Comparison of ENCODE assay signal across 19 cellular contexts in the genomic region with DNA sequence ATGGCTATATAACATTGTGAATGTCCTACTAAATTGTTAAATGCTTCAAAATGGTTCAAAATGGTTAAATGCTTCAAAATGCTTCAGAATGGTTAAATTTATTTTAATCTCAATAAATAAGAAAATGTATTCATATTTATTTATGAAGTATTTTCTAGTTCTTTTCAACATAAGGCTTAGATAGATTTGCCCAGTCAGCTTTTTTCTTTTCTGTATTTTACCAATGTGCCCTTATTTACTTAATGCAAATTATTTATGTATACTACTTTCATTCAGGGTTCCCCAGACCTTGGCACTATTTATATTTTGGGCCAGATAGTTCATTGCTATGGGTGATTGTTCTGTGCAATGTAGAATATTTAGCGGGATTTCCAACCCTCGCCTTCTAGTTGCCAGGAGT.
DNase-seq lines count a peak whose midpoint lies in the region; ATAC-seq, FAIRE-seq and TF ChIP-seq lines count a peak whose summit lies in the region.
"Had no signal": no experiment of that assay in that cellular context is flagged by ENCODE, and none has a peak within 500 bp of the region (broad histone marks: within the 10 kb centered on the region; RNA-seq: fewer than 3 reads in every experiment).

No MANE protein-coding gene starts in this region.

- in situ Hi-C loops in HepG2 (cut with HindIII; ENCODE audit: extremely low pct_ligation_motif_present, low pct_unique_long_range_greater_than_20kb) (no loop called here), K562 (cut with MboI) (no loop called here)

- H3K4me1 ChIP-seq in HepG2 (ENCODE audit: insufficient read depth, low read length) (no peaks in the 10 kb centered on the region), right lobe of liver (no peaks in the 10 kb centered on the region), K562 (replicated peaks in 1 of 2; ENCODE audit: control insufficient read depth in 2 of 2, insufficient read depth in 2 of 2, low read length in 2 of 2) (no peaks in the 10 kb centered on the region)
- H3K4me1 ChIP-seq: BE2C, BLaER1, Caco-2 had no signal

- no peak overlapping the region for H3K27ac ChIP-seq in HepG2 (ENCODE audit: extremely low read length, insufficient read depth, low read length)
- no peak overlapping the region for H3K27ac ChIP-seq in right lobe of liver
- H3K27ac ChIP-seq in K562 (ENCODE audit: extremely low read depth, low read depth, low read length) = no peak overlapping the region
- H3K27ac ChIP-seq: 22Rv1, BLaER1 had no signal

- H3K79me2 ChIP-seq in HepG2 (ENCODE audit: insufficient read depth, low read length) = no peaks in the 10 kb centered on the region
- no peaks in the 10 kb centered on the region for H3K79me2 ChIP-seq in K562 (ENCODE audit: control insufficient read depth, insufficient read depth, low read length)

- BruUV-seq in HepG2 (replicated peaks; lab: Mats Ljungman, UMichigan) (no TSS peak), K562 (replicated peaks; lab: Mats Ljungman, UMichigan) (no TSS peak)

- H3K27me3 ChIP-seq in HepG2 (ENCODE audit: control insufficient read depth in 1 of 2, insufficient read depth in 2 of 2, low read length in 2 of 2) (no peaks in the 10 kb centered on the region), right lobe of liver (no peaks in the 10 kb centered on the region), K562 (ENCODE audit: control insufficient read depth in 2 of 2, insufficient read depth in 2 of 2, low read length in 2 of 2) (no peaks in the 10 kb centered on the region)
- H3K27me3 ChIP-seq: BE2C, BLaER1 had no signal

- TF ChIP-seq POLR2A in HepG2 (IDR thresholded peaks at IDR 0.05; ENCODE audit: insufficient read depth in 1 of 2, low read depth in 2 of 2, low read length in 2 of 2) (no peak), right lobe of liver (IDR thresholded peaks at IDR 0.05) (no peak), K562 (conservative IDR thresholded peaks at IDR 0.05) (no peak)

- H3K9me3 ChIP-seq in HepG2 (ENCODE audit: low read length) (no peaks in the 10 kb centered on the region), right lobe of liver (no peaks in the 10 kb centered on the region), K562 (replicated peaks; ENCODE audit: control insufficient read depth, insufficient read depth, low read depth, low read length) (no peaks in the 10 kb centered on the region)
- H3K9me3 ChIP-seq: BE2C, BLaER1, Caco-2 had no signal

- POLR2A ChIA-PET in HepG2 (lab: Yijun Ruan, JAX) = no interaction called here
- POLR2A ChIA-PET in K562 (lab: Yijun Ruan, JAX) = no interaction called here

- H3K4me2 ChIP-seq in HepG2 (ENCODE audit: low read depth, low read length) = no peak overlapping the region
- no peak overlapping the region for H3K4me2 ChIP-seq in K562 (ENCODE audit: insufficient read depth, low read length)
- H3K4me2 ChIP-seq: BLaER1 had no signal

- no peak for TF ChIP-seq RAD21 in HepG2 (CRISPR knock-in tag; IDR thresholded peaks at IDR 0.05)
- no peak for TF ChIP-seq RAD21 in K562 (CRISPR knock-in tag; conservative IDR thresholded peaks at IDR 0.05 in 1 of 2, IDR thresholded peaks at IDR 0.05 in 1 of 2)

- WGBS in HepG2 (ENCODE audit: low lambda C conversion rate) = 73% methylated on average over 2 of the region's 2 CpGs
- 100% methylated on average over 2 of the region's 2 CpGs for WGBS in right lobe of liver (ENCODE audit: insufficient coverage, low coverage, low lambda C conversion rate, missing lambda C conversion rate)
- 0% methylated on average over 2 of the region's 2 CpGs for WGBS in K562 (ENCODE audit: insufficient coverage, low coverage, missing lambda C conversion rate)

- TF ChIP-seq CTCF in HepG2 (CRISPR knock-in tag; IDR thresholded peaks at IDR 0.05) (no peak), right lobe of liver (IDR thresholded peaks at IDR 0.05) (no peak), K562 (IDR thresholded peaks at IDR 0.05 in 2 of 3, conservative IDR thresholded peaks at IDR 0.05 in 1 of 3; ENCODE audit: insufficient read depth in 2 of 3, low read depth in 1 of 3, low read length in 3 of 3) (no peak)

- no peak for ATAC-seq in HepG2
- no peak for ATAC-seq in right lobe of liver
- ATAC-seq in K562 = no peak
- ATAC-seq: CD8-positive, alpha-beta T cell had no signal

- H3K9ac ChIP-seq in HepG2 (ENCODE audit: insufficient read depth, low read depth, low read length) (no peak overlapping the region), K562 (ENCODE audit: insufficient read depth in 1 of 2, low read depth in 2 of 2, low read length in 2 of 2) (no peak overlapping the region)
- H3K9ac ChIP-seq: BLaER1 had no signal

- H4K20me1 ChIP-seq in HepG2 (ENCODE audit: insufficient read depth, low read length) (no peaks in the 10 kb centered on the region), K562 (replicated peaks; ENCODE audit: control insufficient read depth, insufficient read depth, low read length) (no peaks in the 10 kb centered on the region)
- H4K20me1 ChIP-seq: BLaER1 had no signal

- intact Hi-C loops in HepG2 (cut with micrococcal nuclease; ENCODE audit: unreplicated experiment) = no loop called here
- intact Hi-C loops in right lobe of liver (cut with DNase I) = no loop called here
- intact Hi-C loops in K562 (cut with micrococcal nuclease) = no loop called here

- H2AFZ ChIP-seq in HepG2 (ENCODE audit: low read length) (no peak overlapping the region), K562 (ENCODE audit: low read depth, low read length) (no peak overlapping the region)

- no peak for FAIRE-seq in HepG2 (lab: Jason Lieb, UNC)
- no peak for FAIRE-seq in K562 (lab: Jason Lieb, UNC)
- FAIRE-seq: G401.6, GM12891, GM19239 had no signal

- TF ChIP-seq EP300 in HepG2 (IDR thresholded peaks at IDR 0.05; ENCODE audit: low read depth in 2 of 2, low read length in 2 of 2) (no peak), HepG2 (CRISPR knock-in tag; IDR thresholded peaks at IDR 0.05; ENCODE audit: borderline replicate concordance) (no peak), K562 (IDR thresholded peaks at IDR 0.05; ENCODE audit: low read length) (no peak)

- no peak overlapping the region for H3K4me3 ChIP-seq in HepG2 (replicated peaks in 1 of 3; ENCODE audit: insufficient read depth in 1 of 3, low read depth in 2 of 3, low read length in 3 of 3)
- H3K4me3 ChIP-seq in right lobe of liver = no peak overlapping the region
- no peak overlapping the region for H3K4me3 ChIP-seq in K562
- H3K4me3 ChIP-seq: BLaER1 had no signal

- CTCF ChIA-PET in HepG2 (lab: Yijun Ruan, JAX; ENCODE audit: low intra/inter-chr PET ratio, low total read pairs) = no interaction called here
- CTCF ChIA-PET in K562 (lab: Yijun Ruan, JAX; ENCODE audit: low intra/inter-chr PET ratio) = no interaction called here

- no peaks in the 10 kb centered on the region for H3K9me1 ChIP-seq in K562 (ENCODE audit: control insufficient read depth, insufficient read depth, low read length)

- H3K36me3 ChIP-seq in HepG2 (replicated peaks in 1 of 2; ENCODE audit: control insufficient read depth in 1 of 2, insufficient read depth in 2 of 2, low read length in 2 of 2) (no peaks in the 10 kb centered on the region), right lobe of liver (no peaks in the 10 kb centered on the region), K562 (ENCODE audit: control insufficient read depth, insufficient read depth, low read length) (no peaks in the 10 kb centered on the region)
- H3K36me3 ChIP-seq: BE2C, BLaER1 had no signal

- DNase-seq in HepG2 (ENCODE audit: low spot score) (no peak), right lobe of liver (no peak), K562 (ENCODE audit: extremely low read depth in 1 of 4, low spot score in 3 of 4) (no peak), HCEC 1CT (no peak), KG1 (lab: John Stamatoyannopoulos, UW) (no peak)
- DNase-seq: ACHN; BE2C; C1 segment of cervical spinal cord; Caco-2; Calu3; CD4-positive, alpha-beta T cell; CD8-positive, alpha-beta T cell; DMS79 treated with DMSO at 0.1 percent for 48 hours; GF-D8 had no signal

TF ChIP-seq in HepG2, 621 proteins besides CTCF, POLR2A, EP300 and RAD21:
- TF ChIP-seq MAFK (conservative IDR thresholded peaks at IDR 0.05 in 1 of 2, IDR thresholded peaks at IDR 0.05 in 1 of 2; ENCODE audit: low read length in 2 of 2) = peak; percentile 82 to 94
- no peak for TF ChIP-seq ERF (CRISPR knock-in tag; IDR thresholded peaks at IDR 0.05)
- peak; percentile 88 for TF ChIP-seq MAFF (IDR thresholded peaks at IDR 0.05; ENCODE audit: low read depth, low read length)

TF ChIP-seq in K562, 482 proteins besides CTCF, POLR2A, EP300 and RAD21 (continues in another document):
- no peak for TF ChIP-seq SMAD1 (IDR thresholded peaks at IDR 0.05; ENCODE audit: low read depth, low read length, partially characterized antibody)
- no peak for TF ChIP-seq WHSC1 (IDR thresholded peaks at IDR 0.05; ENCODE audit: low read length)
- TF ChIP-seq IRF2 (CRISPR knock-in tag; IDR thresholded peaks at IDR 0.05) = no peak
- no peak for TF ChIP-seq ZNF431 (CRISPR knock-in tag; IDR thresholded peaks at IDR 0.05)
- no peak for TF ChIP-seq DDX20 (tag; IDR thresholded peaks at IDR 0.05; ENCODE audit: low read depth)
- TF ChIP-seq CREB5 (CRISPR knock-in tag; IDR thresholded peaks at IDR 0.05) = no peak

Comparison
In these comparisons a context has a peak if more than half of its experiments do, and no peak if none do; other contexts are left out.
1. Of the 241 proteins assayed by ChIP-seq in both HepG2 and K562: peak only in HepG2: none; only in K562: MAFG; in both: MAFF and MAFK; in neither: 238.